9 cellular contexts compared by ENCODE assay signal in the genomic region with DNA sequence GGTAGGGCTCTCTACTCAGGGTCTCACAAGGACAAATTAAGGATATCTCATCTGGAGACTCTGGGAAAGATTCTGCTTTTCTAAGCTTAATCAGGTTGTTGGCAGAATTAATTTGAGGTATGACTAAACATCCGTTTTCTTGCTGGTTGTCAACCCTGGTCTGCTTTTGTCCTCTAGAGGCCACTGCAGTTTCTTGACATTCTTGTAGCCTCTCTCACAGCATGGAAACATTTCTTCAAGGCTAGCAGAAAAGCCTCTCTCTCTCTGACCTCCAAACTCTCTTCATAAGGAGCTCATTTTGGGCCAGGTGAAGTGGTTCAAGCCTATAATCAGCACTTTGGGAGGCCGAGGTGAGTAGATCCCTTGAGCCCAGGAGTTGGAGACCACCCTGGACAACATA.
DNase-seq lines count a peak whose midpoint lies in the region; ATAC-seq and TF ChIP-seq lines count a peak whose summit lies in the region.
"Had no signal": no experiment of that assay in that cellular context is flagged by ENCODE, and none has a peak within 500 bp of the region (broad histone marks: within the 10 kb centered on the region; RNA-seq: fewer than 3 reads in every experiment).

No MANE protein-coding gene starts in this region.

- H3K4me3 ChIP-seq in kidney epithelial cell (ENCODE audit: low read depth, low read length): no peak overlapping the region
- H3K4me3 ChIP-seq: upper lobe of right lung had no signal

- DNase-seq in ELR (ENCODE audit: low read depth): peak; percentile 76
- DNase-seq in MV-4-11 (lab: John Stamatoyannopoulos, UW): peak; percentile 26
- DNase-seq in astrocyte of the hippocampus (ENCODE audit: low read depth, low spot score): peak; percentile 7
- no peak for DNase-seq in kidney epithelial cell (ENCODE audit: low read depth)
- DNase-seq in activated effector memory CD4-positive, alpha-beta T cell treated with Interleukin-2 at 50 U/mL for 16 hours: no peak
- DNase-seq: upper lobe of right lung had no signal

- TF ChIP-seq CTCF in kidney epithelial cell (IDR thresholded peaks at IDR 0.05; ENCODE audit: insufficient read depth, low read length, poor library complexity, severe bottlenecking): peak; percentile 19

- no peaks in the 10 kb centered on the region for H3K27me3 ChIP-seq in kidney epithelial cell (ENCODE audit: control insufficient read depth, insufficient read depth, low read length)
- H3K27me3 ChIP-seq: upper lobe of right lung had no signal

- H3K36me3 ChIP-seq in kidney epithelial cell (ENCODE audit: control insufficient read depth, insufficient read depth, low read length): no peaks in the 10 kb centered on the region
- H3K36me3 ChIP-seq: upper lobe of right lung had no signal

- no peak for ATAC-seq in HG02642 (IDR thresholded peaks at IDR 0.05; ENCODE audit: poor library complexity, unreplicated experiment)
- no peak for ATAC-seq in HG02588 (IDR thresholded peaks at IDR 0.05; ENCODE audit: unreplicated experiment)
- no peak for ATAC-seq in HG03139 (IDR thresholded peaks at IDR 0.05; ENCODE audit: unreplicated experiment)
- ATAC-seq: upper lobe of right lung had no signal

Comparison
In these comparisons a context has a peak if more than half of its experiments do, and no peak if none do; other contexts are left out.
1. DNase-seq: peak in ELR (single experiment), MV-4-11 (single experiment) and astrocyte of the hippocampus (single experiment); none in kidney epithelial cell (single experiment) and activated effector memory CD4-positive, alpha-beta T cell treated with Interleukin-2 at 50 U/mL for 16 hours (single experiment).